16 cellular contexts compared by ENCODE assay signal in the genomic region with DNA sequence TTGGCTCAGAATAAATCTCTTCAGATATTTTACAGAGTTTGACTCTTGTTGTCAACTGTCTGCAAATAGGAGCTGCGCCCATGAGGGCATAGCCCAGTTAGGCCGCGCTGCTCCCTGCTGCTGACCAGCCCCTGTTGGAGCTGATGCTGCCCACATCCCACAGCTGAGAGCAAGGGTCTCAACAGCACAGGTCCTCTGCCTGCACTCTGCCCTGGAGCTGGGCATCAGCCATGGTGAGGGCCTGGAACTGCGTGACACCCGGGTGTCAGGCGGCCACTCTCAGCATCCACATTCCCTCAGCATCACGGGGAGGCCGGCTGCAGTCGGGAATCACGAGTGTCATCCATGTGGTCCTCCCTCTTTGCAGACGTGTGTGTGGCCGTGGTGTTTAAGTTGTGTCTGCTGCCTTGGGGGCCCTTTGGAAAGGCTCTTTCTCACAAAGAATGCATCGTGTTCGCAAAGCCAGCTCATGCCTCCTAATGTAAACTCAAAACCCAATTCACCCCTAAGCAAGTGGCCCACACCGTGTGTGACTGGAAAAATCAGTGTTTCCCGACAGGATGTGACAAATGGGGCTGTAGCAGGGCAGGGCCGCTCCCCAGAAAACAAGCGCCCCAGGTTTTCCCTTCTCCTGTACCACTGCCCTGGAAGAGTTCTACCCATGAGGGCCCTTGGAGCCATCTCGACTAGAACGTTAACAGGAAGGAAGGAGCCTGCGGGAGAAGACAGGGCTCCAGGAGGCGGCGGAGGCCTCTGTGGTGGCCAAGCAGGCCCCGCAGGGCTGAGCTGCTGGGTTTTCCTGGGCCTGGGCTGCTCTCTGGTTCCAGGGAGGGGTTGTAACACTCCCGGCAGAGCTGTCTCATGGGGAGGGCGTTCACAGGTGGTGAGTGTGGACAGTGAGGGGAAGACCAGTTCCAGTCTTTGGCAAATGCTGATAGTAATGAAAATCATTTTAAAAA. TPM values are rescaled to one million over a fixed set of nuclear protein-coding genes. Genes with fewer than 3 reads are reported as not detected.
DNase-seq lines count a peak whose midpoint lies in the region; ATAC-seq, FAIRE-seq and TF ChIP-seq lines count a peak whose summit lies in the region.
"Had no signal": no experiment of that assay in that cellular context is flagged by ENCODE, and none has a peak within 500 bp of the region (broad histone marks: within the 10 kb centered on the region; RNA-seq: fewer than 3 reads in every experiment).

No MANE protein-coding gene starts in this region.

- no peak for ATAC-seq in HCT116
- no peak for ATAC-seq in HG02840 (IDR thresholded peaks at IDR 0.05; ENCODE audit: low FRiP score, unreplicated experiment)
- ATAC-seq: activated CD8-positive, alpha-beta memory T cell treated with anti-CD3 and anti-CD28 coated beads, Interleukin-2, amount 10 ng/mL, durations not matched to agents 7 days and 5 days had no signal

- H2BK120ac ChIP-seq in H1 (replicated peaks; ENCODE audit: low read depth, low read length) (peak overlapping the region; percentile 57), mesenchymal stem cell (ENCODE audit: low read depth, low read length) (peak overlapping the region; percentile 74)

- no peak overlapping the region for H3K27ac Mint-ChIP-seq in CD4-positive, alpha-beta memory T cell
- H3K27ac Mint-ChIP-seq: activated CD8-positive, alpha-beta memory T cell treated with anti-CD3 and anti-CD28 coated beads, Interleukin-2, amount 10 ng/mL, durations not matched to agents 7 days and 5 days had no signal

- no peak for TF ChIP-seq CTCF in HCT116 (IDR thresholded peaks at IDR 0.05 in 2 of 3, conservative IDR thresholded peaks at IDR 0.05 in 1 of 3; ENCODE audit: borderline replicate concordance in 1 of 3, insufficient read depth in 1 of 3, low read depth in 2 of 3, low read length in 2 of 3)
- no peak for TF ChIP-seq CTCF in H1 (IDR thresholded peaks at IDR 0.05; ENCODE audit: control extremely low read depth in 1 of 3, insufficient read depth in 1 of 3, low read depth in 1 of 3, low read length in 3 of 3)
- no peak for TF ChIP-seq CTCF in stomach (IDR thresholded peaks at IDR 0.05)

- H2BK5ac ChIP-seq in H1 (ENCODE audit: low read depth, low read length) (peak overlapping the region; percentile 73), mesenchymal stem cell (ENCODE audit: low read depth, low read length, poor library complexity, severe bottlenecking) (no peak overlapping the region)

- H3K18ac ChIP-seq in H1 (ENCODE audit: extremely low read depth, low read length) (peak overlapping the region; percentile 95; the same call in 1 of the 2 replicates), mesenchymal stem cell (ENCODE audit: low read depth in 1 of 2, low read length in 2 of 2) (peak overlapping the region; percentile 46 to 55)

- H4K8ac ChIP-seq in H1 (ENCODE audit: extremely low read depth, insufficient read depth, low read length) (no peak overlapping the region), mesenchymal stem cell (ENCODE audit: low read length) (peak overlapping the region; percentile 39)

- intact Hi-C loops in HCT116 (cut with micrococcal nuclease): loop anchor here (2.0 kb wide), 1 partner anchor 19 kb away; the partner anchor contains the start of gene ATP11A
- intact Hi-C loops in stomach (cut with DNase I; ENCODE audit: low total_unique reads): no loop called here
- intact Hi-C loops in CD4-positive, alpha-beta memory T cell (cut with micrococcal nuclease): no loop called here

- no TSS peak for BruUV-seq in HCT116 (replicated peaks; lab: Mats Ljungman, UMichigan)

- no peaks in the 10 kb centered on the region; a peak in 1 of 4 replicates for H3K36me3 ChIP-seq in HCT116 (ENCODE audit: control insufficient read depth in 1 of 2, insufficient read depth in 2 of 2, low read length in 2 of 2)
- no peaks in the 10 kb centered on the region for H3K36me3 ChIP-seq in H1 (ENCODE audit: control insufficient read depth in 2 of 4, insufficient read depth in 4 of 4, low read length in 3 of 4)
- no peaks in the 10 kb centered on the region for H3K36me3 ChIP-seq in mesenchymal stem cell (ENCODE audit: control insufficient read depth in 1 of 2, insufficient read depth in 2 of 2, low read depth in 1 of 2, low read length in 2 of 2)
- no peaks in the 10 kb centered on the region for H3K36me3 ChIP-seq in stomach
- no peaks in the 10 kb centered on the region for H3K36me3 ChIP-seq in CD4-positive, alpha-beta memory T cell (ENCODE audit: insufficient read depth, low read length)
- H3K36me3 ChIP-seq: BE2C, WERI-Rb-1 had no signal

- TF ChIP-seq POLR2A in HCT116 (IDR thresholded peaks at IDR 0.05; ENCODE audit: borderline replicate concordance, extremely low read depth, insufficient read depth, insufficient read length) (no peak), H1 (IDR thresholded peaks at IDR 0.05; ENCODE audit: control extremely low read depth in 1 of 2, low read depth in 2 of 2, low read length in 2 of 2) (no peak), stomach (IDR thresholded peaks at IDR 0.05) (no peak), GM12891 (IDR thresholded peaks at IDR 0.05; ENCODE audit: low read depth, low read length) (no peak)

- DNase-seq in HCT116 (ENCODE audit: low read depth, low spot score) (no peak), H1 (ENCODE audit: low read depth in 1 of 2, low spot score in 2 of 2) (no peak), mesenchymal stem cell (no peak), stomach (peak; percentile 17), NK-92 (lab: John Stamatoyannopoulos, UW; ENCODE audit: unreplicated experiment) (no peak), GM12891 (ENCODE audit: insufficient read length, low spot score) (no peak)
- DNase-seq in CD4-positive, alpha-beta memory T cell: no peak
- DNase-seq: activated CD8-positive, alpha-beta memory T cell treated with anti-CD3 and anti-CD28 coated beads, Interleukin-2, amount 10 ng/mL, durations not matched to agents 7 days and 5 days; BE2C; caudate nucleus; kidney glomerular epithelial cell; NCI-H1105; NCI-H226; WERI-Rb-1 had no signal

- POLR2A ChIA-PET in HCT116 (lab: Charles Lee) (no interaction called here), H1 (lab: Charles Lee; ENCODE audit: partially characterized antibody) (interaction anchor here (0.8 to 1.8 kb wide), 4 partner anchors 15 to 176 kb away, joined by 3 to 7 read pairs (median 4); no protein-coding TSS in a partner anchor)
- POLR2A ChIA-PET in CD4-positive, alpha-beta memory T cell (lab: Charles Lee; ENCODE audit: partially characterized antibody): no interaction called here

- H3K27me3 ChIP-seq in HCT116 (ENCODE audit: insufficient read depth, low read length): no peaks in the 10 kb centered on the region
- H3K27me3 ChIP-seq in H1 (replicated peaks in 1 of 4; ENCODE audit: control insufficient read depth in 3 of 4, extremely low read depth in 1 of 4, insufficient read depth in 3 of 4, low read length in 3 of 4): no peaks in the 10 kb centered on the region
- H3K27me3 ChIP-seq in mesenchymal stem cell (ENCODE audit: control insufficient read depth in 1 of 2, insufficient read depth in 1 of 2, low read length in 2 of 2): no peaks in the 10 kb centered on the region
- no peaks in the 10 kb centered on the region for H3K27me3 ChIP-seq in stomach
- H3K27me3 ChIP-seq in CD4-positive, alpha-beta memory T cell (ENCODE audit: insufficient read depth, low read length): no peaks in the 10 kb centered on the region
- H3K27me3 ChIP-seq: BE2C had no signal

- H2BK15ac ChIP-seq in H1 (ENCODE audit: low read length) (peak overlapping the region; percentile 65; the same call in 1 of the 2 replicates), mesenchymal stem cell (ENCODE audit: low read depth, poor library complexity, severe bottlenecking) (peak overlapping the region; percentile 74)

- RAD21 ChIA-PET in HCT116 (lab: Charles Lee; ENCODE audit: low non-redundant PET in 1 of 2, low total read pairs in 2 of 2, uncharacterized antibody in 2 of 2, unreplicated experiment in 2 of 2): no interaction called here

- H4K91ac ChIP-seq in H1 (replicated peaks; ENCODE audit: insufficient read length, low read length) (peak overlapping the region; percentile 82), mesenchymal stem cell (ENCODE audit: low read length) (peak overlapping the region; percentile 8)

- 87% methylated on average over 26 of the region's 26 CpGs; no CpG with 5 or more reads in 1 of the 2 experiments for WGBS in H1 (ENCODE audit: extremely low coverage in 1 of 2, insufficient coverage in 1 of 2, insufficient read length in 1 of 2, insufficient replicate concordance in 2 of 2, low coverage in 1 of 2, low lambda C conversion rate in 2 of 2, missing lambda C conversion rate in 1 of 2), 2 experiments
- WGBS in mesenchymal stem cell: 72% methylated on average over 26 of the region's 26 CpGs
- WGBS in stomach, 5 donors: 87 to 92% (median 89%) methylated on average over 18 to 26 of the region's 26 CpGs

- H4K20me1 ChIP-seq in HCT116 (ENCODE audit: insufficient read depth) (no peaks in the 10 kb centered on the region), H1 (replicated peaks in 1 of 2; ENCODE audit: control insufficient read depth in 1 of 2, insufficient read depth in 2 of 2, low read length in 2 of 2) (peaks cover 0 to 1% of the 10 kb centered on the region in 2 experiments)

- H3K79me1 ChIP-seq in H1 (ENCODE audit: low read depth, low read length): peaks cover 9% of the 10 kb centered on the region
- H3K79me1 ChIP-seq in mesenchymal stem cell (replicated peaks; ENCODE audit: low read length, poor library complexity, severe bottlenecking): peaks cover 38% of the 10 kb centered on the region

- H3K23me2 ChIP-seq in H1 (ENCODE audit: low read depth, low read length): no peaks in the 10 kb centered on the region; the same call in 1 of the 2 replicates

- H2AFZ ChIP-seq in HCT116 (ENCODE audit: low read depth, low read length, poor library complexity, severe bottlenecking) (no peak overlapping the region), H1 (ENCODE audit: low read length) (no peak overlapping the region), mesenchymal stem cell (ENCODE audit: low read depth, low read length) (no peak overlapping the region)

- H3K9ac ChIP-seq in HCT116 (ENCODE audit: low read length) (no peak overlapping the region), H1 (replicated peaks in 1 of 4; ENCODE audit: extremely low read depth in 1 of 4, low read depth in 3 of 4, low read length in 3 of 4) (no peak overlapping the region), mesenchymal stem cell (ENCODE audit: low read length) (no peak overlapping the region)

- H2AK5ac ChIP-seq in H1 (ENCODE audit: low read depth, low read length) (peak overlapping the region; percentile 84), mesenchymal stem cell (ENCODE audit: low read length, severe bottlenecking) (no peak overlapping the region)

- H3K36me3 Mint-ChIP-seq in CD4-positive, alpha-beta memory T cell: peaks cover 5 to 11% of the 10 kb centered on the region in 2 donors
- H3K36me3 Mint-ChIP-seq: activated CD8-positive, alpha-beta memory T cell treated with anti-CD3 and anti-CD28 coated beads, Interleukin-2, amount 10 ng/mL, durations not matched to agents 7 days and 5 days had no signal

- H2BK12ac ChIP-seq in H1 (ENCODE audit: low read depth, low read length) (peak overlapping the region; percentile 68; the same call in 1 of the 2 replicates), mesenchymal stem cell (ENCODE audit: low read length in 2 of 2) (peak overlapping the region in 1 of 2 experiments; percentile 70)

- FAIRE-seq in H1 (lab: Jason Lieb, UNC) (no peak), GM12891 (lab: Jason Lieb, UNC) (no peak)

- peaks cover 12 to 47% (median 24%) of the 10 kb centered on the region in 4 donors for H3K4me1 Mint-ChIP-seq in CD4-positive, alpha-beta memory T cell
- H3K4me1 Mint-ChIP-seq: activated CD8-positive, alpha-beta memory T cell treated with anti-CD3 and anti-CD28 coated beads, Interleukin-2, amount 10 ng/mL, durations not matched to agents 7 days and 5 days had no signal

- no peak overlapping the region for H3K14ac ChIP-seq in H1 (ENCODE audit: insufficient read length)
- H3K14ac ChIP-seq in mesenchymal stem cell (ENCODE audit: low read length in 2 of 2): peak overlapping the region in 1 of 2 experiments; percentile 91

- 0 out of 2 replicates have a peak overlapping the region, but pooled peaks have one; percentile 8 for H3K4me2 ChIP-seq in HCT116 (ENCODE audit: low read length)
- no peak overlapping the region for H3K4me2 ChIP-seq in H1 (ENCODE audit: insufficient read depth in 1 of 2, low read depth in 2 of 2, low read length in 2 of 2)
- H3K4me2 ChIP-seq in mesenchymal stem cell (ENCODE audit: low read length, poor library complexity, severe bottlenecking): no peak overlapping the region

- no peaks in the 10 kb centered on the region for H3K9me3 Mint-ChIP-seq in CD4-positive, alpha-beta memory T cell

- H3K27ac ChIP-seq in HCT116 (ENCODE audit: low read depth, low read length): peak overlapping the region; percentile 6; the same call in 1 of the 2 replicates
- no peak overlapping the region for H3K27ac ChIP-seq in H1 (ENCODE audit: low read depth, low read length)
- no peak overlapping the region for H3K27ac ChIP-seq in mesenchymal stem cell (ENCODE audit: low read length, poor library complexity, severe bottlenecking)
- peak overlapping the region in 4 of 5 donors; percentile 80 to 92 (median 88) for H3K27ac ChIP-seq in stomach
- H3K27ac ChIP-seq in CD4-positive, alpha-beta memory T cell (ENCODE audit: low read depth, low read length): no peak overlapping the region
- H3K27ac ChIP-seq: WERI-Rb-1 had no signal

- H3K27me3 Mint-ChIP-seq in CD4-positive, alpha-beta memory T cell: no peaks in the 10 kb centered on the region
- H3K27me3 Mint-ChIP-seq: activated CD8-positive, alpha-beta memory T cell treated with anti-CD3 and anti-CD28 coated beads, Interleukin-2, amount 10 ng/mL, durations not matched to agents 7 days and 5 days; activated naive CD8-positive, alpha-beta T cell had no signal

- no peak for TF ChIP-seq EP300 in H1 (IDR thresholded peaks at IDR 0.05; ENCODE audit: borderline replicate concordance in 1 of 2, low read depth in 2 of 2, low read length in 2 of 2)
- no peak for TF ChIP-seq EP300 in stomach (IDR thresholded peaks at IDR 0.05)

- H3K23ac ChIP-seq in H1 (ENCODE audit: insufficient read length) (no peak overlapping the region), mesenchymal stem cell (ENCODE audit: low read length in 2 of 2) (no peak overlapping the region)

- H3K79me2 ChIP-seq in HCT116 (ENCODE audit: insufficient read depth, low read length): peaks cover 75% of the 10 kb centered on the region
- peaks cover 0 to 70% of the 10 kb centered on the region in 2 experiments; a peak in 2 of 4 replicates for H3K79me2 ChIP-seq in H1 (ENCODE audit: control insufficient read depth in 1 of 2, insufficient read depth in 2 of 2, low read length in 2 of 2)

- H2BK20ac ChIP-seq in H1 (ENCODE audit: low read length): peak overlapping the region; percentile 94

- H3K4me3 Mint-ChIP-seq in CD4-positive, alpha-beta memory T cell: no peak overlapping the region
- H3K4me3 Mint-ChIP-seq: activated CD8-positive, alpha-beta memory T cell treated with anti-CD3 and anti-CD28 coated beads, Interleukin-2, amount 10 ng/mL, durations not matched to agents 7 days and 5 days; activated naive CD8-positive, alpha-beta T cell had no signal

- H3K9me2 ChIP-seq in HCT116 (ENCODE audit: insufficient read depth): no peaks in the 10 kb centered on the region

- H3K4me3 ChIP-seq in HCT116 (replicated peaks in 1 of 2; ENCODE audit: low read depth in 1 of 2, low read length in 2 of 2) (no peak overlapping the region), H1 (ENCODE audit: extremely low read depth in 1 of 4, insufficient read depth in 2 of 4, low read depth in 3 of 4, low read length in 4 of 4) (no peak overlapping the region), mesenchymal stem cell (ENCODE audit: insufficient read depth in 1 of 2, low read depth in 1 of 2, low read length in 2 of 2) (no peak overlapping the region), stomach (no peak overlapping the region)
- H3K4me3 ChIP-seq in CD4-positive, alpha-beta memory T cell (ENCODE audit: low read length in 2 of 2): no peak overlapping the region

- no peak overlapping the region for H4K5ac ChIP-seq in H1 (ENCODE audit: insufficient read length, low read depth, low read length)

- no peak for TF ChIP-seq RAD21 in HCT116 (IDR thresholded peaks at IDR 0.05; ENCODE audit: low read depth)
- TF ChIP-seq RAD21 in H1 (IDR thresholded peaks at IDR 0.05 in 1 of 2, conservative IDR thresholded peaks at IDR 0.05 in 1 of 2; ENCODE audit: low read depth in 2 of 2, low read length in 2 of 2): no peak

- H3K4ac ChIP-seq in H1 (replicated peaks; ENCODE audit: insufficient read length, low read depth, low read length) (peak overlapping the region; percentile 60), mesenchymal stem cell (ENCODE audit: low read depth in 1 of 2, low read length in 2 of 2) (peak overlapping the region in 1 of 2 experiments; percentile 40)

- H3K9me3 ChIP-seq in HCT116 (ENCODE audit: control insufficient read depth in 1 of 2, insufficient read depth in 1 of 2, low read depth in 1 of 2, low read length in 2 of 2): no peaks in the 10 kb centered on the region
- no peaks in the 10 kb centered on the region for H3K9me3 ChIP-seq in H1 (ENCODE audit: insufficient read depth in 2 of 2, low read depth in 1 of 2, low read length in 1 of 2)
- H3K9me3 ChIP-seq in mesenchymal stem cell (ENCODE audit: control insufficient read depth, low read length): no peaks in the 10 kb centered on the region
- no peaks in the 10 kb centered on the region for H3K9me3 ChIP-seq in stomach
- no peaks in the 10 kb centered on the region for H3K9me3 ChIP-seq in CD4-positive, alpha-beta memory T cell (ENCODE audit: control insufficient read depth in 1 of 2, low read length in 2 of 2)
- H3K9me3 ChIP-seq: BE2C had no signal

- CTCF ChIA-PET in HCT116 (lab: Charles Lee): no interaction called here
- CTCF ChIA-PET in H1 (lab: Charles Lee; ENCODE audit: partially characterized antibody): interaction anchor here (0.7 to 3.1 kb wide), 8 partner anchors 14 to 163 kb away, joined by 3 to 13 read pairs (median 3); no protein-coding TSS in a partner anchor
- CTCF ChIA-PET in CD4-positive, alpha-beta memory T cell (lab: Charles Lee; ENCODE audit: partially characterized antibody): no interaction called here

- peaks cover 38 to 46% of the 10 kb centered on the region in 2 experiments for H3K4me1 ChIP-seq in HCT116 (ENCODE audit: control insufficient read depth in 1 of 2, insufficient read depth in 2 of 2, low read length in 2 of 2)
- H3K4me1 ChIP-seq in H1 (replicated peaks in 1 of 4; ENCODE audit: control insufficient read depth in 3 of 4, insufficient read depth in 4 of 4, low read length in 3 of 4): peaks cover 14 to 36% (median 18%) of the 10 kb centered on the region in 4 experiments
- H3K4me1 ChIP-seq in mesenchymal stem cell (ENCODE audit: control insufficient read depth, insufficient read depth, low read depth, low read length): peaks cover 12% of the 10 kb centered on the region
- H3K4me1 ChIP-seq in stomach: peaks cover 23 to 32% (median 27%) of the 10 kb centered on the region in 4 donors
- no peaks in the 10 kb centered on the region for H3K4me1 ChIP-seq in CD4-positive, alpha-beta memory T cell (ENCODE audit: insufficient read depth, low read length)

- no peak overlapping the region for H3K56ac ChIP-seq in H1 (replicated peaks; ENCODE audit: insufficient read length, low read depth, low read length)

RNA-seq across cellular contexts. Expression of gene ATP11A, which starts 20.3 kb away (rescaled TPM):
- total RNA-seq in HCT116 (2021; ENCODE audit: unreplicated experiment) (80.4 TPM), stomach (10 to 100 TPM in 4 of 5 donors, 1 to 10 TPM in 1; 9.9 to 70.9 (median 17.8) TPM)
- 31.7 and 37.4 TPM in 2 replicates for polyA plus RNA-seq in HCT116 (2012)
- 72.9 and 78.5 TPM in 2 replicates for total RNA-seq in H1 (2021; fragmentation: NEBNext Ultra II Directional; extraction: Animal tissue kit (Norgen Biotek cat#: 25700))
- polyA plus RNA-seq in H1 (2011; rRNA removed) (28.8 and 30.7 TPM in 2 replicates), stomach (1 to 10 TPM; 1.1 to 2.5 (median 1.3) TPM)
- polyA plus RNA-seq in H1 (2011; cell fraction: cytosol; rRNA removed): 14.9 TPM
- polyA plus RNA-seq in H1 (2011; cell fraction: nucleus; rRNA removed): 83.2 TPM
- 31.1 to 42.5 TPM (median 35.7 TPM) in 4 replicates for polyA plus RNA-seq in H1 (2012, experiment 1 of 2)
- 4.6 TPM for polyA plus RNA-seq in H1 (2012, experiment 2 of 2)
- 30.6 TPM for polyA plus RNA-seq in H1 (2013, experiment 1 of 2)
- polyA plus RNA-seq in H1 (2013, experiment 2 of 2): 28.1 TPM
- polyA minus RNA-seq in H1 (2011; rRNA and poly(A)+ RNA removed): 35.6 and 46.4 TPM in 2 replicates
- polyA minus RNA-seq in H1 (2011; cell fraction: cytosol; rRNA and poly(A)+ RNA removed): 49.0 TPM
- polyA minus RNA-seq in H1 (2011; cell fraction: nucleus; rRNA and poly(A)+ RNA removed): 68.1 TPM
- 8.0 TPM for polyA plus RNA-seq in mesenchymal stem cell (2013, experiment 1 of 2)
- polyA plus RNA-seq in mesenchymal stem cell (2013, experiment 2 of 2): 8.2 TPM
- 10 to 100 TPM; 50.2 to 50.5 TPM for total RNA-seq in CD4-positive, alpha-beta memory T cell
- polyA plus RNA-seq in CD4-positive, alpha-beta memory T cell: 10 to 100 TPM in 1 of 2 donors, 1 to 10 TPM in 1; 1.1 to 11.2 TPM
- 10.7 TPM for polyA plus RNA-seq in GM12891 (2012; ENCODE audit: low read depth, missing spikeins)

Comparison
In these comparisons a context has a peak if more than half of its experiments do, and no peak if none do; other contexts are left out.
1. H3K27ac ChIP-seq: peak in HCT116 (single experiment) and stomach (4 of 5); none in H1 (single experiment), mesenchymal stem cell (single experiment) and CD4-positive, alpha-beta memory T cell (single experiment).